Comparison of ENCODE assay signal across 20 cellular contexts in the genomic region with DNA sequence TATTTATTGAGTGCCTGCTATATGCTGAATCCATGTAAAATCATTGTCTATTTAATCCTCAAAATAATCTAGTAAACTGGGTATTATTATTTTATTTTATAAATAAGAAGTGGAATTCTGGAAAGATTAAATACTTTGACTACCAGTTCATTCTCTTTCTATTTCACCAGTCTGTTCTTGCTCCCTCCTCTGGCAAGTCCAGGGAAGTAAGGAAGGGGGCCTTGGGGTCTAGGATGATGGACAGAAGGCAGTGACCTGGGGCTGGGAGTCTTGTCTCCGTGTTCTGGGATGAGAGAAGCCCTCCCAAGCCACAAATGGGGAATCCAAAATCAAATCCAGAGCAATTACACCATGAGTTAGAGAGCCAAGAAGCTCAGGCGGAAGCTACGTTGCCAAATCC. TPM values are rescaled to one million over a fixed set of nuclear protein-coding genes. Genes with fewer than 3 reads are reported as not detected.
"Had no signal": no experiment of that assay in that cellular context is flagged by ENCODE, and none has a peak within 500 bp of the region (broad histone marks: within the 10 kb centered on the region; RNA-seq: fewer than 3 reads in every experiment).

No MANE protein-coding gene starts in this region.

- H3K27ac ChIP-seq: SJSA1, SK-N-MC had no signal

- H3K36me3 ChIP-seq: SJSA1 had no signal

- H3K27me3 ChIP-seq: SJSA1 had no signal

- DNase-seq: KBM-7, MV-4-11, NCI-H1048, NCI-H1105, NCI-H1417, NCI-H1436 treated with DMSO at 0.1 percent for 48 hours, NCI-H1694, NCI-H187 treated with DMSO at 0.1 percent for 48 hours, NCI-H2029 treated with DMSO at 0.1 percent for 48 hours, NCI-H2227 treated with DMSO at 0.1 percent for 48 hours, NCI-H510A, NCI-H524 treated with DMSO at 0.1 percent for 48 hours, NCI-H69, NCI-H774, Right ventricle myocardium superior, RPMI8226, SIG-M5 had no signal

- H3K4me3 ChIP-seq: SJSA1, SK-N-MC had no signal

- FAIRE-seq: RCC 7860 had no signal

- H3K9me3 ChIP-seq: SJSA1 had no signal

- H3K4me1 ChIP-seq: SJSA1 had no signal

RNA-seq across cellular contexts. Expression of a gene that starts 28.4 kb away (rescaled TPM):
- total RNA-seq: SJSA1 had no signal
